Comparison of ENCODE assay signal across 8 cellular contexts in the genomic region with DNA sequence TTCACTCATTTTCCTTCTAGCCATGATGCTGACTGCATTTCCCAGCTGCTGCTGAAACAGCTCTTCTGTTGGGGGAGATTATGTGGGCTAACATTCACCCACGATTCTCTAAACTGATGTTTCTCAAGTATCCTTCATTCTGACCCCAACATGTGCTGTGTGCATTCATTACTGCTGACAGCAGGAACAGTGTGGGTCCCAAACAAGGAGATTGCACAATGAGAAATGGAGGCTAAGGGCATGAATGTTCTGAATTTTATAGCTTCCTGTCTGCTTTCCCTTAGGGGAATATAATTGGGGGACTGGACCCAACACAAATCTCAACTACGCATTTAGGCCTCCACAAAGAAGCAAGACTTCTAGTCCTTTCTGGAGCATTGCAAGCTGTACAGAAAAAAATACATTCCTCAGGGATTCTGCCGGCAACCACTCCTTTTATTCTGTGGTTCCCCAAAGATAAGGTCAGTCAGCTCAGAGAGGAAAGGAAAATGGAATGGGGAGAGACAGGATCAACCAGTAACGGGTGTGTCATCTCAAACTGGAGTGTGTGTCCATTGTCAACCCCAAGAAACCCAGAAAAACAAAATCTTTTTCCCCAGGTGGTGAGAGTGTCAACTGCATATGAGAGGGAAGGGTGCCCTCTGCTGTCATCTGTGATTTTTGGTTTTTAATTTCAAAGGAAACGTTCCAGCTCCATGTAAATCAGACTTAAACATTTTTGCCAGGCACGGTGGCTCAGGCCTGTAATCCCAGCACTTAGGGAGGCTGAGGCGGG.
A peak's percentile ranks its signal among the peaks of the same experiment; 100 is the strongest.
DNase-seq lines count a peak whose midpoint lies in the region; ATAC-seq, FAIRE-seq and TF ChIP-seq lines count a peak whose summit lies in the region.

No MANE protein-coding gene starts in this region.

- H3K27ac Mint-ChIP-seq in activated naive CD8-positive, alpha-beta T cell, result peak overlapping the region; percentile 46
- H3K27ac Mint-ChIP-seq in osteocyte (ENCODE audit: unreplicated experiment), result peak overlapping the region; percentile 96

- WGBS in HUES64, result 39% methylated on average over 7 of the region's 7 CpGs

- TF ChIP-seq POLR2A in GM12891 (IDR thresholded peaks at IDR 0.05; ENCODE audit: low read depth, low read length), result no peak

- no peaks in the 10 kb centered on the region for H3K27me3 Mint-ChIP-seq in activated naive CD8-positive, alpha-beta T cell
- H3K27me3 Mint-ChIP-seq in osteocyte (ENCODE audit: unreplicated experiment), result no peaks in the 10 kb centered on the region

- H3K9me3 Mint-ChIP-seq in activated naive CD8-positive, alpha-beta T cell (ENCODE audit: low read depth), result no peaks in the 10 kb centered on the region
- peaks cover 4% of the 10 kb centered on the region for H3K9me3 Mint-ChIP-seq in osteocyte (ENCODE audit: unreplicated experiment)

- peaks cover 28% of the 10 kb centered on the region for H3K4me1 Mint-ChIP-seq in activated naive CD8-positive, alpha-beta T cell (ENCODE audit: low read depth)
- H3K4me1 Mint-ChIP-seq in osteocyte (ENCODE audit: unreplicated experiment), result peaks cover 38% of the 10 kb centered on the region

- no peaks in the 10 kb centered on the region for H3K79me2 ChIP-seq in OCI-LY3 (ENCODE audit: low read length)

- H3K4me1 ChIP-seq in HUES64 (ENCODE audit: insufficient read depth, low read length), result peaks cover 9% of the 10 kb centered on the region
- peaks cover 40% of the 10 kb centered on the region for H3K4me1 ChIP-seq in OCI-LY3 (ENCODE audit: low read length)

- H3K36me3 ChIP-seq in HUES64 (ENCODE audit: insufficient read depth, low read length) (no peaks in the 10 kb centered on the region), OCI-LY3 (replicated peaks; ENCODE audit: low read depth, low read length) (no peaks in the 10 kb centered on the region)

- H3K4me2 ChIP-seq in OCI-LY3 (ENCODE audit: low read length), result peak overlapping the region; percentile 67

- FAIRE-seq in GM12891 (lab: Jason Lieb, UNC), result peak; percentile 88

- H3K4me3 ChIP-seq in AG04449 (ENCODE audit: low read depth, low read length) (no peak overlapping the region), HUES64 (ENCODE audit: low read length) (no peak overlapping the region), OCI-LY3 (ENCODE audit: low read length) (peak overlapping the region; percentile 63)

- peak overlapping the region; percentile 63; the same call in 1 of the 2 replicates for H3K9ac ChIP-seq in HUES64 (ENCODE audit: low read depth, low read length)
- peak overlapping the region; percentile 78 for H3K9ac ChIP-seq in OCI-LY3 (ENCODE audit: low read length)

- no peaks in the 10 kb centered on the region for H3K36me3 Mint-ChIP-seq in activated naive CD8-positive, alpha-beta T cell
- H3K36me3 Mint-ChIP-seq in osteocyte (ENCODE audit: unreplicated experiment), result no peaks in the 10 kb centered on the region

- H4K20me1 ChIP-seq in OCI-LY3 (ENCODE audit: insufficient read depth, low read length), result no peaks in the 10 kb centered on the region

- peak overlapping the region; percentile 57; the same call in 1 of the 2 replicates for H2AFZ ChIP-seq in OCI-LY3 (ENCODE audit: low read depth, low read length)

- CTCF ChIA-PET in AG04449 (lab: Yijun Ruan, JAX), result interaction anchor here (0.6 to 3.0 kb wide), 16 partner anchors 9 to 674 kb away, joined by 3 to 24 read pairs (median 5); no protein-coding TSS in a partner anchor

- TF ChIP-seq CTCF in AG04449 (IDR thresholded peaks at IDR 0.05; ENCODE audit: insufficient read depth, low read length, missing control alignments) (peak; percentile 26), OCI-LY3 (IDR thresholded peaks at IDR 0.05; ENCODE audit: low read depth, low read length) (peak; percentile 64), osteocyte (IDR thresholded peaks at IDR 0.05) (peak; percentile 77)

- no peak for ATAC-seq in HG03135 (IDR thresholded peaks at IDR 0.05; ENCODE audit: unreplicated experiment)

- POLR2A ChIA-PET in AG04449 (lab: Yijun Ruan, JAX), result interaction anchor here (0.5 to 3.4 kb wide), 12 partner anchors 55 to 541 kb away, joined by 3 to 45 read pairs (median 4); a partner anchor contains a TSS

- H3K27ac ChIP-seq in HUES64 (ENCODE audit: low read depth, low read length), result peak overlapping the region; percentile 90
- H3K27ac ChIP-seq in OCI-LY3 (ENCODE audit: low read length), result peak overlapping the region; percentile 90

- H3K9me3 ChIP-seq in HUES64 (ENCODE audit: insufficient read depth, low read depth, low read length) (no peaks in the 10 kb centered on the region), OCI-LY3 (ENCODE audit: insufficient read depth, low read length) (no peaks in the 10 kb centered on the region)

- DNase-seq in AG04449 (ENCODE audit: low read depth, low spot score), result peak; percentile 80
- no peak for DNase-seq in GM12891 (ENCODE audit: insufficient read length, low spot score)
- DNase-seq in globus pallidus (ENCODE audit: low spot score), result peak; percentile 59
- no peak for DNase-seq in osteocyte (ENCODE audit: extremely low spot score, unreplicated experiment)

- no peak overlapping the region for H3K4me3 Mint-ChIP-seq in activated naive CD8-positive, alpha-beta T cell
- no peak overlapping the region for H3K4me3 Mint-ChIP-seq in osteocyte (ENCODE audit: unreplicated experiment)

- H3K27me3 ChIP-seq in HUES64 (ENCODE audit: insufficient read depth, low read length), result no peaks in the 10 kb centered on the region
- no peaks in the 10 kb centered on the region for H3K27me3 ChIP-seq in OCI-LY3 (ENCODE audit: low read depth, low read length)

TF ChIP-seq in GM12891, 5 proteins besides CTCF, POLR2A, EP300 and RAD21:
- no peak for TF ChIP-seq PAX5 (IDR thresholded peaks at IDR 0.05; ENCODE audit: insufficient read depth, low read length, severe bottlenecking)
- TF ChIP-seq POU2F2 (IDR thresholded peaks at IDR 0.05; ENCODE audit: low read depth, low read length), result no peak
- no peak for TF ChIP-seq POLR2AphosphoS5 (IDR thresholded peaks at IDR 0.05; ENCODE audit: low read depth, low read length)
- no peak for TF ChIP-seq SPI1 (IDR thresholded peaks at IDR 0.05; ENCODE audit: low read depth, low read length)
- TF ChIP-seq TAF1 (IDR thresholded peaks at IDR 0.05; ENCODE audit: low read depth, low read length), result no peak

Comparison
In these comparisons a context has a peak if more than half of its experiments do, and no peak if none do; other contexts are left out.
1. DNase-seq: peak in AG04449 (single experiment) and globus pallidus (single experiment); none in GM12891 (single experiment) and osteocyte (single experiment).
2. CTCF ChIP-seq: peak in every context shown above with its lines; median percentile 77 in osteocyte; 64 in OCI-LY3; 26 in AG04449.